Comparison of ENCODE assay signal across 1 cellular context in the genomic region with DNA sequence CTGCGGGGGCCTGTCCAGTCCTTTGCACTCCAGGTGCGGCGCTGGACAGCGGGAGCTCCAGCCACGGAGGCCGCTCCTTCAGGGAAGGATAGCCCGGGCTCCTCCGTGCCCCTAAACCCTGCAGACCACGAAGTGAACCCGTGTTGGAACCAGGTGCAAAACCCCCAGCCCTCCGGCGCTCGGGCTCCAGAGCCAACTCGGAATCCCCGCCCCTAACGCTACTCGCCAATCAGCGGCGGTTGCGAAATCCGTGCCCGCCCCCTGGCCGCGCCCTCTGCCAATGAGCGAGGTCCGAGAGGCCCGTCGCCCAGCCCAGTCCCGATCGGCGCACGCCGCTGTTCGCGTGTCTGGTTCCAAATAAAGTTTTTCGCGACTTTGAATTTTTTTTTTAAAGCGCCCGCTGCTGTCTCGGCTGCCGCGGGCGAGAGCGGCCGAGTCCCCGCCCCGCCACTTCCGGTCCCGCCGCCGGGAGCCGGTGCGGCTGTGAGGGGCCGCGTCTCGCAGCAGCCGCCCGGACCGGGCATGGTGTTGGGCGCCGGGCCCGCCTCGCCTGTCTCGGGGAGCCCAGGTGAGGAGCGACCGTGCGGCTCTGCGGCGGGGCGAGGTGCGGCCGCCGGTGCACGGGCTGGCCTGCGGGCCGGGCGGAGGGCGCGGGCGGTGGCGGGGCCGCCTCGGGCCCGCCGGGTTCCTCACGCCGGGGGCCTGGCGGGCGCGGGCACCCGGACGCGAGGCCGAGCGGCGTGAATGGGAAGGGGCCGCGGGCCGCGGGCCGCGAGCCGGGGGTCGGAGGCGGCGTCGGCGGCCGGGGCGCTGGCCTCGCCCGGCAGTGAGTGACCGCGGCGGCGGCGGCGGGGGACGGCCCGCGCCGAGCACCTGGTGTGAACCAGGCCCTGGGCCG.
TF ChIP-seq lines count a peak whose summit lies in the region.

A gene with protein sequence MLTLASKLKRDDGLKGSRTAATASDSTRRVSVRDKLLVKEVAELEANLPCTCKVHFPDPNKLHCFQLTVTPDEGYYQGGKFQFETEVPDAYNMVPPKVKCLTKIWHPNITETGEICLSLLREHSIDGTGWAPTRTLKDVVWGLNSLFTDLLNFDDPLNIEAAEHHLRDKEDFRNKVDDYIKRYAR (plus strand): TSS at position 450 of the 898 bp plus-strand sequence. CDS start 6,094 bp downstream, outside the sequence.

TF ChIP-seq in WTC11, 78 proteins besides CTCF, POLR2A, EP300 and RAD21 (continued from another document):
- TF ChIP-seq, protein P1, sequence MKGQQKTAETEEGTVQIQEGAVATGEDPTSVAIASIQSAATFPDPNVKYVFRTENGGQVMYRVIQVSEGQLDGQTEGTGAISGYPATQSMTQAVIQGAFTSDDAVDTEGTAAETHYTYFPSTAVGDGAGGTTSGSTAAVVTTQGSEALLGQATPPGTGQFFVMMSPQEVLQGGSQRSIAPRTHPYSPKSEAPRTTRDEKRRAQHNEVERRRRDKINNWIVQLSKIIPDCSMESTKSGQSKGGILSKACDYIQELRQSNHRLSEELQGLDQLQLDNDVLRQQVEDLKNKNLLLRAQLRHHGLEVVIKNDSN (CRISPR knock-in tag; IDR thresholded peaks at IDR 0.05), result no peak
- TF ChIP-seq, protein P2, sequence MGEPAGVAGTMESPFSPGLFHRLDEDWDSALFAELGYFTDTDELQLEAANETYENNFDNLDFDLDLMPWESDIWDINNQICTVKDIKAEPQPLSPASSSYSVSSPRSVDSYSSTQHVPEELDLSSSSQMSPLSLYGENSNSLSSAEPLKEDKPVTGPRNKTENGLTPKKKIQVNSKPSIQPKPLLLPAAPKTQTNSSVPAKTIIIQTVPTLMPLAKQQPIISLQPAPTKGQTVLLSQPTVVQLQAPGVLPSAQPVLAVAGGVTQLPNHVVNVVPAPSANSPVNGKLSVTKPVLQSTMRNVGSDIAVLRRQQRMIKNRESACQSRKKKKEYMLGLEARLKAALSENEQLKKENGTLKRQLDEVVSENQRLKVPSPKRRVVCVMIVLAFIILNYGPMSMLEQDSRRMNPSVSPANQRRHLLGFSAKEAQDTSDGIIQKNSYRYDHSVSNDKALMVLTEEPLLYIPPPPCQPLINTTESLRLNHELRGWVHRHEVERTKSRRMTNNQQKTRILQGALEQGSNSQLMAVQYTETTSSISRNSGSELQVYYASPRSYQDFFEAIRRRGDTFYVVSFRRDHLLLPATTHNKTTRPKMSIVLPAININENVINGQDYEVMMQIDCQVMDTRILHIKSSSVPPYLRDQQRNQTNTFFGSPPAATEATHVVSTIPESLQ (CRISPR knock-in tag; IDR thresholded peaks at IDR 0.05), result no peak
- TF ChIP-seq, protein P3, sequence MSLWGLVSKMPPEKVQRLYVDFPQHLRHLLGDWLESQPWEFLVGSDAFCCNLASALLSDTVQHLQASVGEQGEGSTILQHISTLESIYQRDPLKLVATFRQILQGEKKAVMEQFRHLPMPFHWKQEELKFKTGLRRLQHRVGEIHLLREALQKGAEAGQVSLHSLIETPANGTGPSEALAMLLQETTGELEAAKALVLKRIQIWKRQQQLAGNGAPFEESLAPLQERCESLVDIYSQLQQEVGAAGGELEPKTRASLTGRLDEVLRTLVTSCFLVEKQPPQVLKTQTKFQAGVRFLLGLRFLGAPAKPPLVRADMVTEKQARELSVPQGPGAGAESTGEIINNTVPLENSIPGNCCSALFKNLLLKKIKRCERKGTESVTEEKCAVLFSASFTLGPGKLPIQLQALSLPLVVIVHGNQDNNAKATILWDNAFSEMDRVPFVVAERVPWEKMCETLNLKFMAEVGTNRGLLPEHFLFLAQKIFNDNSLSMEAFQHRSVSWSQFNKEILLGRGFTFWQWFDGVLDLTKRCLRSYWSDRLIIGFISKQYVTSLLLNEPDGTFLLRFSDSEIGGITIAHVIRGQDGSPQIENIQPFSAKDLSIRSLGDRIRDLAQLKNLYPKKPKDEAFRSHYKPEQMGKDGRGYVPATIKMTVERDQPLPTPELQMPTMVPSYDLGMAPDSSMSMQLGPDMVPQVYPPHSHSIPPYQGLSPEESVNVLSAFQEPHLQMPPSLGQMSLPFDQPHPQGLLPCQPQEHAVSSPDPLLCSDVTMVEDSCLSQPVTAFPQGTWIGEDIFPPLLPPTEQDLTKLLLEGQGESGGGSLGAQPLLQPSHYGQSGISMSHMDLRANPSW (CRISPR knock-in tag; conservative IDR thresholded peaks at IDR 0.05; ENCODE audit: low read depth), result no peak
- TF ChIP-seq, protein P4, sequence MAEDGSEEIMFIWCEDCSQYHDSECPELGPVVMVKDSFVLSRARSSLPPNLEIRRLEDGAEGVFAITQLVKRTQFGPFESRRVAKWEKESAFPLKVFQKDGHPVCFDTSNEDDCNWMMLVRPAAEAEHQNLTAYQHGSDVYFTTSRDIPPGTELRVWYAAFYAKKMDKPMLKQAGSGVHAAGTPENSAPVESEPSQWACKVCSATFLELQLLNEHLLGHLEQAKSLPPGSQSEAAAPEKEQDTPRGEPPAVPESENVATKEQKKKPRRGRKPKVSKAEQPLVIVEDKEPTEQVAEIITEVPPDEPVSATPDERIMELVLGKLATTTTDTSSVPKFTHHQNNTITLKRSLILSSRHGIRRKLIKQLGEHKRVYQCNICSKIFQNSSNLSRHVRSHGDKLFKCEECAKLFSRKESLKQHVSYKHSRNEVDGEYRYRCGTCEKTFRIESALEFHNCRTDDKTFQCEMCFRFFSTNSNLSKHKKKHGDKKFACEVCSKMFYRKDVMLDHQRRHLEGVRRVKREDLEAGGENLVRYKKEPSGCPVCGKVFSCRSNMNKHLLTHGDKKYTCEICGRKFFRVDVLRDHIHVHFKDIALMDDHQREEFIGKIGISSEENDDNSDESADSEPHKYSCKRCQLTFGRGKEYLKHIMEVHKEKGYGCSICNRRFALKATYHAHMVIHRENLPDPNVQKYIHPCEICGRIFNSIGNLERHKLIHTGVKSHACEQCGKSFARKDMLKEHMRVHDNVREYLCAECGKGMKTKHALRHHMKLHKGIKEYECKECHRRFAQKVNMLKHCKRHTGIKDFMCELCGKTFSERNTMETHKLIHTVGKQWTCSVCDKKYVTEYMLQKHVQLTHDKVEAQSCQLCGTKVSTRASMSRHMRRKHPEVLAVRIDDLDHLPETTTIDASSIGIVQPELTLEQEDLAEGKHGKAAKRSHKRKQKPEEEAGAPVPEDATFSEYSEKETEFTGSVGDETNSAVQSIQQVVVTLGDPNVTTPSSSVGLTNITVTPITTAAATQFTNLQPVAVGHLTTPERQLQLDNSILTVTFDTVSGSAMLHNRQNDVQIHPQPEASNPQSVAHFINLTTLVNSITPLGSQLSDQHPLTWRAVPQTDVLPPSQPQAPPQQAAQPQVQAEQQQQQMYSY (CRISPR knock-in tag; IDR thresholded peaks at IDR 0.05), result no peak
- TF ChIP-seq NR3C1 (CRISPR knock-in tag; conservative IDR thresholded peaks at IDR 0.05; ENCODE audit: low read depth) (0 out of 2 replicates have a peak, but pooled peaks have one; percentile 76), SMAD4 (CRISPR knock-in tag; IDR thresholded peaks at IDR 0.05) (no peak), ZNF423 (CRISPR knock-in tag; IDR thresholded peaks at IDR 0.05) (no peak), TEAD4 (CRISPR knock-in tag; IDR thresholded peaks at IDR 0.05) (no peak), PRRX2 (CRISPR knock-in tag; IDR thresholded peaks at IDR 0.05) (no peak), KAT7 (CRISPR knock-in tag; IDR thresholded peaks at IDR 0.05; ENCODE audit: borderline replicate concordance) (no peak), SP1 (CRISPR knock-in tag; conservative IDR thresholded peaks at IDR 0.05) (peak; percentile 99), ZNF219 (CRISPR knock-in tag; IDR thresholded peaks at IDR 0.05; ENCODE audit: borderline replicate concordance) (no peak), TP53 (CRISPR knock-in tag; IDR thresholded peaks at IDR 0.05) (no peak), CBFB (CRISPR knock-in tag; IDR thresholded peaks at IDR 0.05; ENCODE audit: low read depth) (no peak), ELF4 (CRISPR knock-in tag; IDR thresholded peaks at IDR 0.05; ENCODE audit: low read depth) (no peak), NFATC4 (CRISPR knock-in tag; IDR thresholded peaks at IDR 0.05) (no peak), ZNF671 (CRISPR knock-in tag; IDR thresholded peaks at IDR 0.05) (no peak), ESRRA (CRISPR knock-in tag; IDR thresholded peaks at IDR 0.05; ENCODE audit: borderline replicate concordance) (no peak)
- TF ChIP-seq, protein P5, sequence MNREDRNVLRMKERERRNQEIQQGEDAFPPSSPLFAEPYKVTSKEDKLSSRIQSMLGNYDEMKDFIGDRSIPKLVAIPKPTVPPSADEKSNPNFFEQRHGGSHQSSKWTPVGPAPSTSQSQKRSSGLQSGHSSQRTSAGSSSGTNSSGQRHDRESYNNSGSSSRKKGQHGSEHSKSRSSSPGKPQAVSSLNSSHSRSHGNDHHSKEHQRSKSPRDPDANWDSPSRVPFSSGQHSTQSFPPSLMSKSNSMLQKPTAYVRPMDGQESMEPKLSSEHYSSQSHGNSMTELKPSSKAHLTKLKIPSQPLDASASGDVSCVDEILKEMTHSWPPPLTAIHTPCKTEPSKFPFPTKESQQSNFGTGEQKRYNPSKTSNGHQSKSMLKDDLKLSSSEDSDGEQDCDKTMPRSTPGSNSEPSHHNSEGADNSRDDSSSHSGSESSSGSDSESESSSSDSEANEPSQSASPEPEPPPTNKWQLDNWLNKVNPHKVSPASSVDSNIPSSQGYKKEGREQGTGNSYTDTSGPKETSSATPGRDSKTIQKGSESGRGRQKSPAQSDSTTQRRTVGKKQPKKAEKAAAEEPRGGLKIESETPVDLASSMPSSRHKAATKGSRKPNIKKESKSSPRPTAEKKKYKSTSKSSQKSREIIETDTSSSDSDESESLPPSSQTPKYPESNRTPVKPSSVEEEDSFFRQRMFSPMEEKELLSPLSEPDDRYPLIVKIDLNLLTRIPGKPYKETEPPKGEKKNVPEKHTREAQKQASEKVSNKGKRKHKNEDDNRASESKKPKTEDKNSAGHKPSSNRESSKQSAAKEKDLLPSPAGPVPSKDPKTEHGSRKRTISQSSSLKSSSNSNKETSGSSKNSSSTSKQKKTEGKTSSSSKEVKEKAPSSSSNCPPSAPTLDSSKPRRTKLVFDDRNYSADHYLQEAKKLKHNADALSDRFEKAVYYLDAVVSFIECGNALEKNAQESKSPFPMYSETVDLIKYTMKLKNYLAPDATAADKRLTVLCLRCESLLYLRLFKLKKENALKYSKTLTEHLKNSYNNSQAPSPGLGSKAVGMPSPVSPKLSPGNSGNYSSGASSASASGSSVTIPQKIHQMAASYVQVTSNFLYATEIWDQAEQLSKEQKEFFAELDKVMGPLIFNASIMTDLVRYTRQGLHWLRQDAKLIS (CRISPR knock-in tag; IDR thresholded peaks at IDR 0.05; ENCODE audit: borderline replicate concordance), result no peak; the same call in 1 of the 2 replicates
- TF ChIP-seq, protein P6, sequence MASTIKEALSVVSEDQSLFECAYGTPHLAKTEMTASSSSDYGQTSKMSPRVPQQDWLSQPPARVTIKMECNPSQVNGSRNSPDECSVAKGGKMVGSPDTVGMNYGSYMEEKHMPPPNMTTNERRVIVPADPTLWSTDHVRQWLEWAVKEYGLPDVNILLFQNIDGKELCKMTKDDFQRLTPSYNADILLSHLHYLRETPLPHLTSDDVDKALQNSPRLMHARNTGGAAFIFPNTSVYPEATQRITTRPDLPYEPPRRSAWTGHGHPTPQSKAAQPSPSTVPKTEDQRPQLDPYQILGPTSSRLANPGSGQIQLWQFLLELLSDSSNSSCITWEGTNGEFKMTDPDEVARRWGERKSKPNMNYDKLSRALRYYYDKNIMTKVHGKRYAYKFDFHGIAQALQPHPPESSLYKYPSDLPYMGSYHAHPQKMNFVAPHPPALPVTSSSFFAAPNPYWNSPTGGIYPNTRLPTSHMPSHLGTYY (CRISPR knock-in tag; IDR thresholded peaks at IDR 0.05), result no peak
- TF ChIP-seq, protein P7, sequence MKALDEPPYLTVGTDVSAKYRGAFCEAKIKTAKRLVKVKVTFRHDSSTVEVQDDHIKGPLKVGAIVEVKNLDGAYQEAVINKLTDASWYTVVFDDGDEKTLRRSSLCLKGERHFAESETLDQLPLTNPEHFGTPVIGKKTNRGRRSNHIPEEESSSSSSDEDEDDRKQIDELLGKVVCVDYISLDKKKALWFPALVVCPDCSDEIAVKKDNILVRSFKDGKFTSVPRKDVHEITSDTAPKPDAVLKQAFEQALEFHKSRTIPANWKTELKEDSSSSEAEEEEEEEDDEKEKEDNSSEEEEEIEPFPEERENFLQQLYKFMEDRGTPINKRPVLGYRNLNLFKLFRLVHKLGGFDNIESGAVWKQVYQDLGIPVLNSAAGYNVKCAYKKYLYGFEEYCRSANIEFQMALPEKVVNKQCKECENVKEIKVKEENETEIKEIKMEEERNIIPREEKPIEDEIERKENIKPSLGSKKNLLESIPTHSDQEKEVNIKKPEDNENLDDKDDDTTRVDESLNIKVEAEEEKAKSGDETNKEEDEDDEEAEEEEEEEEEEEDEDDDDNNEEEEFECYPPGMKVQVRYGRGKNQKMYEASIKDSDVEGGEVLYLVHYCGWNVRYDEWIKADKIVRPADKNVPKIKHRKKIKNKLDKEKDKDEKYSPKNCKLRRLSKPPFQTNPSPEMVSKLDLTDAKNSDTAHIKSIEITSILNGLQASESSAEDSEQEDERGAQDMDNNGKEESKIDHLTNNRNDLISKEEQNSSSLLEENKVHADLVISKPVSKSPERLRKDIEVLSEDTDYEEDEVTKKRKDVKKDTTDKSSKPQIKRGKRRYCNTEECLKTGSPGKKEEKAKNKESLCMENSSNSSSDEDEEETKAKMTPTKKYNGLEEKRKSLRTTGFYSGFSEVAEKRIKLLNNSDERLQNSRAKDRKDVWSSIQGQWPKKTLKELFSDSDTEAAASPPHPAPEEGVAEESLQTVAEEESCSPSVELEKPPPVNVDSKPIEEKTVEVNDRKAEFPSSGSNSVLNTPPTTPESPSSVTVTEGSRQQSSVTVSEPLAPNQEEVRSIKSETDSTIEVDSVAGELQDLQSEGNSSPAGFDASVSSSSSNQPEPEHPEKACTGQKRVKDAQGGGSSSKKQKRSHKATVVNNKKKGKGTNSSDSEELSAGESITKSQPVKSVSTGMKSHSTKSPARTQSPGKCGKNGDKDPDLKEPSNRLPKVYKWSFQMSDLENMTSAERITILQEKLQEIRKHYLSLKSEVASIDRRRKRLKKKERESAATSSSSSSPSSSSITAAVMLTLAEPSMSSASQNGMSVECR (CRISPR knock-in tag; IDR thresholded peaks at IDR 0.05; ENCODE audit: borderline replicate concordance), result no peak
TF ChIP-seq in WTC11: peak in this region for 16.
